1 cellular context compared by ENCODE assay signal in genomic region chr5:95809414-95809960, GRCh38.
TF ChIP-seq lines count a peak whose summit lies in the region.

No MANE protein-coding gene starts in this region.

TF ChIP-seq in WTC11, 78 proteins besides CTCF, POLR2A, EP300 and RAD21 (continued from another document):
- TF ChIP-seq ZNF317 (CRISPR knock-in tag; IDR thresholded peaks at IDR 0.05; ENCODE audit: borderline replicate concordance, low read depth), result no peak
- no peak for TF ChIP-seq ZNF219 (CRISPR knock-in tag; IDR thresholded peaks at IDR 0.05; ENCODE audit: borderline replicate concordance)
- TF ChIP-seq SOX15 (CRISPR knock-in tag; IDR thresholded peaks at IDR 0.05), result no peak
- TF ChIP-seq ZMAT4 (CRISPR knock-in tag; IDR thresholded peaks at IDR 0.05), result no peak
- TF ChIP-seq ZNF671 (CRISPR knock-in tag; IDR thresholded peaks at IDR 0.05), result no peak
- TF ChIP-seq ZNF121 (CRISPR knock-in tag; IDR thresholded peaks at IDR 0.05), result no peak
